ENCODE assay signal across 8 cellular contexts in the genomic region with DNA sequence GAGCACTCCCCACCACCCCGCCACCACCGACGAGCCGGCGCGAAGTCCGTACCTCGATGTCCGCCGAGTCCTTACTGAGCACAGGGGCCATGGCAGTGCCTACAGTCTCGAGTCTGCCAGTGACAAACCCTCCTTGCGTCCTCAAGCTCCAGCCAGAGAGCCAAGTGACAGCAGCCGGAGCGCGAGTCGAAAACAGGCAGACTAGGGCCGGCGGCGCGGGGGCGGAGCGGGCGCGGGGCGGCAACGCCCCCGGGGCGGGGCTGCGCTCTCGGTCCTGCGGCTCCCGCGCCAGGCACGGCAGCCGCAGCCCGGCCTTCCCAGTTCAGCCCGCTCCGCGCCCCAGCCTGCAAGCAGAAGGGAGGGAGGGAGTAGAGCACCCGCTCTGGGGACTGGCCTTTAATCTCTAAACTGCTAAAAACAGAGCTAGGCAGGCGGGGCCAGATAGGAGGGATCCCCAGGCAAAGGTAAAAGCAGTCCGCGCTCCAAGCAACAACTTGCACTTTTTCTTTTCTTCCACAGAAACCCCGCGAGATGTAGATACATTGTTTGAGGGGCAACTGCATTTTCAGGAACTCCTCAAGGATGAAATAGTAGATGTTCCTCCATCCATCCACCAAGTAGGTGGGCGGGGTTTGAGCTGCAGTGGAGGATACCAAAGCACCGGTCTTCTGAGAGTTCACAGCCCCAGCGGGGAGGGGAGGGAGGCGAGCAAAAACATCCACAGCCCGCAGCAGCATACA. TPM values are rescaled to one million over a fixed set of nuclear protein-coding genes. Genes with fewer than 3 reads are reported as not detected.
DNase-seq lines count a peak whose midpoint lies in the region; ATAC-seq, FAIRE-seq and TF ChIP-seq lines count a peak whose summit lies in the region.

A gene (minus strand): TSS at position 203 of the 740 bp plus-strand sequence. CDS start 112 bp downstream, at position 91.

- H3K4me1 Mint-ChIP-seq in central memory CD8-positive, alpha-beta T cell = peaks cover 37% of the 10 kb centered on the region

- H3K4me1 ChIP-seq in kidney (ENCODE audit: control insufficient read depth in 1 of 2, insufficient read depth in 1 of 2, low read depth in 1 of 2, low read length in 2 of 2) = peaks cover 0 to 5% of the 10 kb centered on the region in 2 donors

- H3K9me3 ChIP-seq in kidney (ENCODE audit: control insufficient read depth in 1 of 2, low read length in 2 of 2) = no peaks in the 10 kb centered on the region

- peak within 1 kb of the TSS; percentile 28 to 94 for H3K9ac ChIP-seq in kidney (ENCODE audit: low read length in 2 of 2)

- no peak for TF ChIP-seq CTCF in kidney (IDR thresholded peaks at IDR 0.05; ENCODE audit: borderline replicate concordance, extremely low read depth, insufficient read depth)

- ATAC-seq in GM19023 (IDR thresholded peaks at IDR 0.05; ENCODE audit: unreplicated experiment) = peak; percentile 91
- peak; percentile 88 for ATAC-seq in HG03196 (IDR thresholded peaks at IDR 0.05; ENCODE audit: unreplicated experiment)
- peak; percentile 90 for ATAC-seq in central memory CD8-positive, alpha-beta T cell (replicated peaks; ENCODE audit: extremely low read depth, poor library complexity, severe bottlenecking)

- H3K27me3 Mint-ChIP-seq in central memory CD8-positive, alpha-beta T cell = no peaks in the 10 kb centered on the region

- no peaks in the 10 kb centered on the region for H3K9me3 Mint-ChIP-seq in central memory CD8-positive, alpha-beta T cell

- no peak for FAIRE-seq in kidney (lab: Jason Lieb, UNC)

- peak within 1 kb of the TSS; percentile 80 to 95 for H3K4me3 ChIP-seq in kidney (ENCODE audit: low read length in 2 of 2)

- no peaks in the 10 kb centered on the region for H3K36me3 ChIP-seq in kidney (ENCODE audit: control insufficient read depth in 1 of 2, insufficient read depth in 2 of 2, low read length in 2 of 2)

- peak within 1 kb of the TSS; percentile 89 to 94 for H3K27ac ChIP-seq in kidney (ENCODE audit: low read depth in 2 of 2, low read length in 2 of 2)

- DNase-seq in AG08395 (ENCODE audit: low spot score) (peak; percentile 91), NCI-H226 (peak; percentile 83), kidney (peak; percentile 95)
- DNase-seq in activated CD4-positive, CD25-positive, alpha-beta regulatory T cell treated with anti-CD3 and anti-CD28 coated beads, Interleukin-2, amount 50 U/mL, for 16 hours (ENCODE audit: low read depth, low spot score) = peak; percentile 63
- peak; percentile 69 to 73 for DNase-seq in central memory CD8-positive, alpha-beta T cell (ENCODE audit: low spot score in 2 of 2)
- peak; percentile 87 for DNase-seq in stimulated activated CD4-positive, alpha-beta T cell treated with anti-CD3 and anti-CD28 coated beads, Interleukin-15, amount 100 ng/mL, for 24 hours

- H3K36me3 Mint-ChIP-seq in central memory CD8-positive, alpha-beta T cell (ENCODE audit: insufficient read depth) = peaks cover 7% of the 10 kb centered on the region

- peak within 1 kb of the TSS; percentile 91 for H3K27ac Mint-ChIP-seq in central memory CD8-positive, alpha-beta T cell (ENCODE audit: low read depth)

- peak within 1 kb of the TSS; percentile 96 for H3K4me3 Mint-ChIP-seq in central memory CD8-positive, alpha-beta T cell

- intact Hi-C loops in kidney (cut with DNase I) = no loop called here

RNA-seq across cellular contexts. Expression of the gene that starts here (rescaled TPM):
- total RNA-seq in kidney = 41.6 TPM
- 4.9 TPM for polyA plus RNA-seq in kidney (ENCODE audit: insufficient read depth, low read depth, low replicate concordance)

Comparison
In these comparisons a context has a peak if more than half of its experiments do, and no peak if none do; other contexts are left out.
1. Peak in every context shown above with its lines: DNase-seq, ATAC-seq, H3K4me3 ChIP-seq and H3K27ac ChIP-seq.